27 cellular contexts compared by ENCODE assay signal in genomic region chrX:117301086-117301485, GRCh38.
"Had no signal": no experiment of that assay in that cellular context is flagged by ENCODE, and none has a peak within 500 bp of the region (broad histone marks: within the 10 kb centered on the region; RNA-seq: fewer than 3 reads in every experiment).

No MANE protein-coding gene starts in this region.

- H3K4me1 ChIP-seq: stomach, suprapubic skin, testis, thyroid gland, tibial artery, tibial nerve, transverse colon, upper lobe of left lung, upper lobe of right lung, uterus, vagina had no signal

- DNase-seq: stimulated activated CD4-positive, alpha-beta T cell treated with anti-CD3 and anti-CD28 coated beads, Interleukin-2, amount 100 ng/mL, for 48 hours; stimulated activated CD4-positive, alpha-beta T cell treated with anti-CD3 and anti-CD28 coated beads, Interleukin-4, amount 100 ng/mL, for 1 hour; stimulated activated CD4-positive, alpha-beta T cell treated with anti-CD3 and anti-CD28 coated beads, Interleukin-4, amount 100 ng/mL, for 24 hours; stimulated activated CD4-positive, alpha-beta T cell treated with anti-CD3 and anti-CD28 coated beads, Interleukin-4, amount 100 ng/mL, for 4 hours; stimulated activated CD8-positive, alpha-beta memory T cell treated with anti-CD3 and anti-CD28 coated beads, Interleukin-4, amount 100 ng/mL, for 48 hours; stimulated activated naive B cell treated with anti-CD40 and anti-IgM and Interleukin-4, amounts not matched to agents 10 μg/mL and 1 μg/mL and 100 μg/mL, for 72 hours; stimulated activated naive CD4-positive, alpha-beta T cell; stimulated activated naive CD4-positive, alpha-beta T cell treated with Interleukin-2 at 50 U/mL for 16 hours; stimulated activated naive CD8-positive, alpha-beta T cell treated with anti-CD3 and anti-CD28 coated beads, Interleukin-15, amount 100 ng/mL, for 72 hours; stimulated activated naive CD8-positive, alpha-beta T cell treated with anti-CD3 and anti-CD28 coated beads, Interleukin-15, Interleukin-2, amounts not matched to agents 100 U/mL and 50 U/mL, for 24 hours; stomach; substantia nigra; testis; thyroid gland; tibial artery; transverse colon; trophoblast cell; upper lobe of left lung; upper lobe of right lung; uterus had no signal

- H3K27ac ChIP-seq: stomach, suprapubic skin, testis, thoracic aorta, thyroid gland, tibial artery, tibial nerve, transverse colon, upper lobe of left lung, upper lobe of right lung, uterus, vagina had no signal

- H3K27me3 ChIP-seq: stomach, suprapubic skin, testis, thyroid gland, tibial artery, tibial nerve, transverse colon, upper lobe of left lung, upper lobe of right lung, uterus, vagina had no signal

- ATAC-seq: stimulated activated effector memory CD8-positive, alpha-beta T cell treated with anti-CD3 and anti-CD28 coated beads, Interleukin-12 subunit alpha, Interleukin-12 subunit beta, amount 100 ng/mL, for 72 hours; stimulated activated memory B cell treated with anti-CD40 and anti-IgM and Interleukin-4, amounts not matched to agents 10 μg/mL and 1 μg/mL and 100 μg/mL, for 72 hours; stimulated activated naive B cell treated with anti-CD40 and anti-IgM and Interleukin-4, amounts not matched to agents 10 μg/mL and 1 μg/mL and 100 μg/mL, for 72 hours; stimulated activated naive CD8-positive, alpha-beta T cell treated with anti-CD3 and anti-CD28 coated beads, Interleukin-15, amount 100 ng/mL, for 72 hours; stimulated activated naive CD8-positive, alpha-beta T cell treated with anti-CD3 and anti-CD28 coated beads, Interleukin-15, Interleukin-2, amounts not matched to agents 100 U/mL and 50 U/mL, for 24 hours; upper lobe of right lung had no signal

- H3K36me3 ChIP-seq: stomach, suprapubic skin, thoracic aorta, thyroid gland, tibial artery, tibial nerve, transverse colon, upper lobe of left lung, upper lobe of right lung, uterus, vagina had no signal

- FAIRE-seq: urothelium cell line had no signal

- H3K9me3 ChIP-seq: suprapubic skin, testis, thoracic aorta, thyroid gland, tibial artery, tibial nerve, transverse colon, upper lobe of right lung, uterus, vagina had no signal

- H3K4me3 ChIP-seq: stomach, suprapubic skin, testis, thoracic aorta, thyroid gland, tibial artery, tibial nerve, transverse colon, upper lobe of left lung, upper lobe of right lung, uterus, vagina had no signal
